ENCODE assay signal across 13 cellular contexts in the genomic region with DNA sequence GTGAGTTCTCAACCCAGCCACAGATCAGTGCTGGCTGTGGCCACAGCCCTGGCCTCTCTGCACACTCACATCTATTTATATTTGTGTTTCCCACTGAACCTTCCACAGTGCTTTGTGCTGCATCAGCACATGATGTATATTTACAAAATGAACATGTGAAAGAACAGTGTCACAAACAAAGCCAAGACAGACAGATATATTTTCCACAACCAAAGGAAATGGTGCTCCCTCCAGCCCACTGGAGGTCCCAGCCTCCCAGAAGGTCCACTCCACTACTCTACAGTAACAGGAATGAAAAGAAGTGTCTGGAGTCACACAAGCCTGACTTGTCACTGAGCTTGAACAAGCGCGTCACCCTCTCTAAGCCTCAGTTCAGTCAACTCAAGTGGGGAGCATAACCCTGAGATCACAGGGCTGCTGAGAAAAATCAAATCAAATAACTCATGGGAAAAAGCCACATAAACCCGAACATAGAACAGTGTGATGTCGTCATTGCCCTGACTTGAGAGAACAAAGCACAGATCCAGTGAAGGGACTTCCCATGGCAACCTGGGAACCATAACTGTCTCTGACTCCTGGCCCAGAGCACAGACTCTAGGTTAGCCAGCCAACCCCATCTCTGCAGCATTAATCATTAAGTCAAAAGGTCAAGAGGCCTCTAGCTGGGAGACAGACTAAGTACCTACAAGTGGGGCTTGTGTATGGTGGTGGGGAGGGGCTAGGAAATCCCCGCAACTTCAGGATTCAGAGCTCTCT.
DNase-seq lines count a peak whose midpoint lies in the region; ATAC-seq, FAIRE-seq and TF ChIP-seq lines count a peak whose summit lies in the region.
"Had no signal": no experiment of that assay in that cellular context is flagged by ENCODE, and none has a peak within 500 bp of the region (broad histone marks: within the 10 kb centered on the region; RNA-seq: fewer than 3 reads in every experiment).

No MANE protein-coding gene starts in this region.

- H3K27me3 ChIP-seq in breast epithelium (no peaks in the 10 kb centered on the region), astrocyte (ENCODE audit: insufficient read depth, low read length) (peaks cover 5% of the 10 kb centered on the region), HepG2 (ENCODE audit: control insufficient read depth in 1 of 2, insufficient read depth in 2 of 2, low read length in 2 of 2) (no peaks in the 10 kb centered on the region)
- H3K27me3 ChIP-seq: Peyer's patch had no signal

- H3K9me3 Mint-ChIP-seq in MCF 10A (ENCODE audit: unreplicated experiment) (no peaks in the 10 kb centered on the region), astrocyte (ENCODE audit: unreplicated experiment) (no peaks in the 10 kb centered on the region)
- H3K9me3 Mint-ChIP-seq: activated naive CD4-positive, alpha-beta T cell treated with anti-CD3 and anti-CD28 coated beads, Interleukin-2, amount 50 U/mL, for 24 hours had no signal

- no peaks in the 10 kb centered on the region for H3K4me1 ChIP-seq in breast epithelium
- no peaks in the 10 kb centered on the region for H3K4me1 ChIP-seq in astrocyte (ENCODE audit: insufficient read depth, low read length)
- peaks cover 60% of the 10 kb centered on the region for H3K4me1 ChIP-seq in HepG2 (ENCODE audit: insufficient read depth, low read length)

- BruUV-seq in MCF 10A (replicated peaks; lab: Mats Ljungman, UMichigan) = no TSS peak
- no TSS peak for BruUV-seq in HepG2 (replicated peaks; lab: Mats Ljungman, UMichigan)

- 17% methylated on average over 4 of the region's 5 CpGs for WGBS in HepG2 (ENCODE audit: low lambda C conversion rate)

- no peak overlapping the region for H3K4me3 Mint-ChIP-seq in MCF 10A (ENCODE audit: unreplicated experiment)
- no peak overlapping the region for H3K4me3 Mint-ChIP-seq in astrocyte (ENCODE audit: unreplicated experiment)
- H3K4me3 Mint-ChIP-seq: activated naive CD4-positive, alpha-beta T cell treated with anti-CD3 and anti-CD28 coated beads, Interleukin-2, amount 50 U/mL, for 24 hours had no signal

- no peaks in the 10 kb centered on the region for H4K20me1 ChIP-seq in astrocyte (ENCODE audit: insufficient read depth, low read length)
- H4K20me1 ChIP-seq in HepG2 (ENCODE audit: insufficient read depth, low read length) = no peaks in the 10 kb centered on the region

- H2AFZ ChIP-seq in astrocyte (ENCODE audit: low read depth, low read length) (no peak overlapping the region), HepG2 (ENCODE audit: low read length) (peak overlapping the region; percentile 31)

- H3K4me3 ChIP-seq in breast epithelium (no peak overlapping the region), astrocyte (ENCODE audit: insufficient read depth, low read depth, low read length) (no peak overlapping the region), HepG2 (replicated peaks in 1 of 3; ENCODE audit: insufficient read depth in 1 of 3, low read depth in 2 of 3, low read length in 3 of 3) (peak overlapping the region in 1 of 3 experiments; percentile 35; a peak in 2 of 6 replicates)
- H3K4me3 ChIP-seq: Peyer's patch had no signal

- TF ChIP-seq CTCF in MCF 10A (IDR thresholded peaks at IDR 0.05; ENCODE audit: unreplicated experiment) = no peak
- no peak for TF ChIP-seq CTCF in breast epithelium (IDR thresholded peaks at IDR 0.05)
- TF ChIP-seq CTCF in astrocyte (IDR thresholded peaks at IDR 0.05; ENCODE audit: insufficient read depth, low read depth, low read length) = no peak
- TF ChIP-seq CTCF in HepG2 (CRISPR knock-in tag; IDR thresholded peaks at IDR 0.05) = 0 out of 2 replicates have a peak, but pooled peaks have one; percentile 0

- H3K36me3 Mint-ChIP-seq in MCF 10A (ENCODE audit: insufficient read depth, unreplicated experiment) (no peaks in the 10 kb centered on the region), astrocyte (ENCODE audit: low read depth, unreplicated experiment) (peaks cover 2% of the 10 kb centered on the region)
- H3K36me3 Mint-ChIP-seq: activated naive CD4-positive, alpha-beta T cell treated with anti-CD3 and anti-CD28 coated beads, Interleukin-2, amount 50 U/mL, for 24 hours had no signal

- peak; percentile 90 for ATAC-seq in HepG2
- no peak for ATAC-seq in GM18498 (IDR thresholded peaks at IDR 0.05; ENCODE audit: unreplicated experiment)

- FAIRE-seq in astrocyte (lab: Jason Lieb, UNC) (no peak), HepG2 (lab: Jason Lieb, UNC) (peak; percentile 94)
- FAIRE-seq: endometrium, keratinocyte had no signal

- H3K4me1 Mint-ChIP-seq in MCF 10A (ENCODE audit: insufficient read depth, unreplicated experiment) (peaks cover 5% of the 10 kb centered on the region), astrocyte (ENCODE audit: low read depth, unreplicated experiment) (peaks cover 30% of the 10 kb centered on the region)
- H3K4me1 Mint-ChIP-seq: activated naive CD4-positive, alpha-beta T cell treated with anti-CD3 and anti-CD28 coated beads, Interleukin-2, amount 50 U/mL, for 24 hours had no signal

- H3K27me3 Mint-ChIP-seq in MCF 10A (ENCODE audit: insufficient read depth, unreplicated experiment) (no peaks in the 10 kb centered on the region), astrocyte (ENCODE audit: low read depth, unreplicated experiment) (peaks cover 2% of the 10 kb centered on the region)

- POLR2A ChIA-PET in MCF 10A (lab: Yijun Ruan, JAX) = no interaction called here
- POLR2A ChIA-PET in HepG2 (lab: Yijun Ruan, JAX) = interaction anchor here (1.0 to 3.3 kb wide), 6 partner anchors 9 to 43 kb away, joined by 3 to 20 read pairs (median 16); no protein-coding TSS in a partner anchor

- H3K9ac ChIP-seq in astrocyte (ENCODE audit: low read length) (no peak overlapping the region), HepG2 (ENCODE audit: insufficient read depth, low read depth, low read length) (peak overlapping the region; percentile 56)

- in situ Hi-C loops in HepG2 (cut with HindIII; ENCODE audit: extremely low pct_ligation_motif_present, low pct_unique_long_range_greater_than_20kb) = no loop called here

- peak in 1 of 2 experiments; percentile 45; a peak in 1 of 4 replicates for TF ChIP-seq EP300 in HepG2 (IDR thresholded peaks at IDR 0.05; ENCODE audit: low read depth in 2 of 2, low read length in 2 of 2)
- no peak for TF ChIP-seq EP300 in HepG2 (CRISPR knock-in tag; IDR thresholded peaks at IDR 0.05; ENCODE audit: borderline replicate concordance)

- intact Hi-C loops in MCF 10A (cut with micrococcal nuclease) (no loop called here), breast epithelium (cut with DNase I; ENCODE audit: low total_unique reads) (no loop called here), HepG2 (cut with micrococcal nuclease; ENCODE audit: unreplicated experiment) (loop anchor here (10.0 kb wide), 1 partner anchor 91 kb away; no protein-coding TSS in a partner anchor)

- H3K27ac ChIP-seq in breast epithelium (no peak overlapping the region), astrocyte (ENCODE audit: low read depth, low read length) (no peak overlapping the region), HepG2 (ENCODE audit: extremely low read length, insufficient read depth, low read length) (peak overlapping the region; percentile 82)

- H3K9me3 ChIP-seq in breast epithelium (no peaks in the 10 kb centered on the region), astrocyte (ENCODE audit: insufficient read depth, low read depth, low read length) (no peaks in the 10 kb centered on the region), HepG2 (ENCODE audit: low read length) (no peaks in the 10 kb centered on the region)
- H3K9me3 ChIP-seq: Peyer's patch had no signal

- TF ChIP-seq RAD21 in HepG2 (CRISPR knock-in tag; IDR thresholded peaks at IDR 0.05) = no peak

- no peaks in the 10 kb centered on the region for H3K79me2 ChIP-seq in astrocyte (ENCODE audit: insufficient read depth, low read length)
- no peaks in the 10 kb centered on the region for H3K79me2 ChIP-seq in HepG2 (ENCODE audit: insufficient read depth, low read length)

- DNase-seq in MCF 10A (ENCODE audit: unreplicated experiment) = peak; percentile 24
- no peak for DNase-seq in breast epithelium (ENCODE audit: low spot score in 2 of 2)
- DNase-seq in astrocyte (ENCODE audit: low read depth) = no peak
- peak; percentile 87 for DNase-seq in HepG2 (ENCODE audit: low spot score)
- DNase-seq in hepatic stellate cell (ENCODE audit: low spot score) = no peak
- DNase-seq in GM19240 (ENCODE audit: insufficient read length, low spot score) = no peak
- DNase-seq in superior temporal gyrus (ENCODE audit: extremely low spot score) = no peak
- DNase-seq: activated CD4-positive, alpha-beta T cell treated with anti-CD3 and anti-CD28 coated beads for 48 hours; Peyer's patch had no signal

- no peak overlapping the region for H3K4me2 ChIP-seq in astrocyte (ENCODE audit: low read length)
- peak overlapping the region; percentile 66 for H3K4me2 ChIP-seq in HepG2 (ENCODE audit: low read depth, low read length)

- H3K27ac Mint-ChIP-seq in MCF 10A (ENCODE audit: low read depth, unreplicated experiment) = peak overlapping the region; percentile 54
- H3K27ac Mint-ChIP-seq in astrocyte (ENCODE audit: unreplicated experiment) = peak overlapping the region; percentile 79
- H3K27ac Mint-ChIP-seq: activated naive CD4-positive, alpha-beta T cell treated with anti-CD3 and anti-CD28 coated beads, Interleukin-2, amount 50 U/mL, for 24 hours had no signal

- TF ChIP-seq POLR2A in breast epithelium (IDR thresholded peaks at IDR 0.05) = no peak
- peak in 1 of 2 experiments; percentile 42; a peak in 1 of 4 replicates for TF ChIP-seq POLR2A in HepG2 (IDR thresholded peaks at IDR 0.05; ENCODE audit: insufficient read depth in 1 of 2, low read depth in 2 of 2, low read length in 2 of 2)

- CTCF ChIA-PET in MCF 10A (lab: Yijun Ruan, JAX) = interaction anchor here (0.6 kb wide), 1 partner anchor 56 kb away, joined by 4 read pairs; no protein-coding TSS in a partner anchor
- CTCF ChIA-PET in HepG2 (lab: Yijun Ruan, JAX; ENCODE audit: low intra/inter-chr PET ratio, low total read pairs) = no interaction called here

- H3K36me3 ChIP-seq in breast epithelium = no peaks in the 10 kb centered on the region
- no peaks in the 10 kb centered on the region for H3K36me3 ChIP-seq in astrocyte (ENCODE audit: insufficient read depth, low read length)
- H3K36me3 ChIP-seq in HepG2 (replicated peaks in 1 of 2; ENCODE audit: control insufficient read depth in 1 of 2, insufficient read depth in 2 of 2, low read length in 2 of 2) = no peaks in the 10 kb centered on the region
- H3K36me3 ChIP-seq: Peyer's patch had no signal

TF ChIP-seq in HepG2, 621 proteins besides CTCF, POLR2A, EP300 and RAD21 (continues in another document):
- TF ChIP-seq YEATS4 (CRISPR knock-in tag; IDR thresholded peaks at IDR 0.05; ENCODE audit: borderline replicate concordance) (0 out of 2 replicates have a peak, but pooled peaks have one; percentile 53), HOXA3 (CRISPR knock-in tag; IDR thresholded peaks at IDR 0.05) (peak; percentile 52; the same call in 1 of the 2 replicates), POGZ (CRISPR knock-in tag; IDR thresholded peaks at IDR 0.05) (peak; percentile 36; the same call in 1 of the 2 replicates), ZFP1 (CRISPR knock-in tag; IDR thresholded peaks at IDR 0.05) (no peak), ZNF10 (CRISPR knock-in tag; IDR thresholded peaks at IDR 0.05; ENCODE audit: borderline replicate concordance, low read depth) (no peak)
- TF ChIP-seq, protein P1, sequence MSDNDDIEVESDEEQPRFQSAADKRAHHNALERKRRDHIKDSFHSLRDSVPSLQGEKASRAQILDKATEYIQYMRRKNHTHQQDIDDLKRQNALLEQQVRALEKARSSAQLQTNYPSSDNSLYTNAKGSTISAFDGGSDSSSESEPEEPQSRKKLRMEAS (IDR thresholded peaks at IDR 0.05) = 0 out of 2 replicates have a peak, but pooled peaks have one; percentile 14

Comparison
In these comparisons a context has a peak if more than half of its experiments do, and no peak if none do; other contexts are left out.
1. DNase-seq: peak in MCF 10A (single experiment) and HepG2 (single experiment); none in breast epithelium (0 of 2), astrocyte (single experiment), hepatic stellate cell (single experiment), GM19240 (single experiment) and superior temporal gyrus (single experiment).